Comparison of ENCODE assay signal across 27 cellular contexts in genomic region chr3:115996420-115997108, GRCh38.
DNase-seq lines count a peak whose midpoint lies in the region; ATAC-seq, FAIRE-seq and TF ChIP-seq lines count a peak whose summit lies in the region.
"Had no signal": no experiment of that assay in that cellular context is flagged by ENCODE, and none has a peak within 500 bp of the region (broad histone marks: within the 10 kb centered on the region; RNA-seq: fewer than 3 reads in every experiment).

No MANE protein-coding gene starts in this region.

- peak overlapping the region; percentile 82 for H3K27ac Mint-ChIP-seq in astrocyte (ENCODE audit: unreplicated experiment)
- H3K27ac Mint-ChIP-seq: WTC11 had no signal

- peak overlapping the region; percentile 20 for H3K4me2 ChIP-seq in astrocyte (ENCODE audit: low read length)

- H4K20me1 ChIP-seq in astrocyte (ENCODE audit: insufficient read depth, low read length) = no peaks in the 10 kb centered on the region

- TF ChIP-seq CTCF in astrocyte (IDR thresholded peaks at IDR 0.05; ENCODE audit: insufficient read depth, low read depth, low read length) (no peak), left ventricle myocardium inferior (IDR thresholded peaks at IDR 0.05; ENCODE audit: borderline replicate concordance) (no peak)

- intact Hi-C loops in left ventricle myocardium inferior (cut with micrococcal nuclease) = no loop called here

- H3K79me2 ChIP-seq in astrocyte (ENCODE audit: insufficient read depth, low read length) = no peaks in the 10 kb centered on the region
- H3K79me2 ChIP-seq: parathyroid adenoma had no signal

- peaks cover 29% of the 10 kb centered on the region for H3K4me1 Mint-ChIP-seq in astrocyte (ENCODE audit: low read depth, unreplicated experiment)

- FAIRE-seq in astrocyte (lab: Jason Lieb, UNC) = no peak
- FAIRE-seq: HepG2, keratinocyte had no signal

- peaks cover 6% of the 10 kb centered on the region for H3K9me3 Mint-ChIP-seq in astrocyte (ENCODE audit: unreplicated experiment)

- no peaks in the 10 kb centered on the region for H3K27me3 ChIP-seq in astrocyte (ENCODE audit: insufficient read depth, low read length)
- H3K27me3 ChIP-seq in left ventricle myocardium inferior (ENCODE audit: low read depth) = no peaks in the 10 kb centered on the region
- H3K27me3 ChIP-seq: Peyer's patch, spleen had no signal

- no peak for ATAC-seq in GM19023 (IDR thresholded peaks at IDR 0.05; ENCODE audit: unreplicated experiment)
- ATAC-seq: HepG2, right cardiac atrium, WTC11 had no signal

- H3K9ac ChIP-seq in astrocyte (ENCODE audit: low read length) = no peak overlapping the region
- H3K9ac ChIP-seq: parathyroid adenoma had no signal

- H3K27me3 Mint-ChIP-seq in astrocyte (ENCODE audit: low read depth, unreplicated experiment) = no peaks in the 10 kb centered on the region

- no peaks in the 10 kb centered on the region for H3K36me3 ChIP-seq in astrocyte (ENCODE audit: insufficient read depth, low read length)
- H3K36me3 ChIP-seq in left ventricle myocardium inferior = no peaks in the 10 kb centered on the region
- H3K36me3 ChIP-seq: Peyer's patch, spleen had no signal

- peaks cover 3% of the 10 kb centered on the region for H3K36me3 Mint-ChIP-seq in astrocyte (ENCODE audit: low read depth, unreplicated experiment)
- H3K36me3 Mint-ChIP-seq: WTC11 had no signal

- H3K9me3 ChIP-seq in astrocyte (ENCODE audit: insufficient read depth, low read depth, low read length) (peaks cover 2% of the 10 kb centered on the region), left ventricle myocardium inferior (replicated peaks) (no peaks in the 10 kb centered on the region)
- H3K9me3 ChIP-seq: Peyer's patch, spleen had no signal

- H3K4me3 Mint-ChIP-seq in astrocyte (ENCODE audit: unreplicated experiment) = no peak overlapping the region
- H3K4me3 Mint-ChIP-seq: WTC11 had no signal

- DNase-seq in Daoy (ENCODE audit: low read depth) (peak; percentile 88), M059J (ENCODE audit: low read depth) (peak; percentile 61), astrocyte (ENCODE audit: low read depth) (peak; percentile 80), kidney glomerular epithelial cell (lab: John Stamatoyannopoulos, UW) (peak; percentile 98), left ventricle myocardium inferior (no peak), DMS79 (lab: John Stamatoyannopoulos, UW) (no peak)
- no peak for DNase-seq in stimulated activated CD4-positive, alpha-beta T cell treated with anti-CD3 and anti-CD28 coated beads, Interleukin-15, amount 100 ng/mL, for 24 hours
- DNase-seq: activated CD4-positive, alpha-beta T cell treated with anti-CD3 and anti-CD28 coated beads, Interleukin-2, amount 50 U/mL, for 1 hour; activated T-cell treated with anti-CD3 and anti-CD28 coated beads, Interleukin-2, amount 50 U/mL, for 48 hours; GDM1; glutamatergic neuron; Kasumi-1; NCI-H1092; NCI-H1930; NCI-H526; Peyer's patch; right cardiac atrium; spleen; stimulated activated CD4-positive, alpha-beta T cell treated with anti-CD3 and anti-CD28 coated beads, Interleukin-4, amount 100 ng/mL, for 1 hour; T1000 had no signal

- H3K4me3 ChIP-seq in astrocyte (ENCODE audit: insufficient read depth, low read depth, low read length) (no peak overlapping the region), left ventricle myocardium inferior (no peak overlapping the region)
- H3K4me3 ChIP-seq: lung, Peyer's patch, spleen had no signal

- no peak overlapping the region for H2AFZ ChIP-seq in astrocyte (ENCODE audit: low read depth, low read length)
- H2AFZ ChIP-seq: parathyroid adenoma had no signal

- peaks cover 36% of the 10 kb centered on the region for H3K4me1 ChIP-seq in astrocyte (ENCODE audit: insufficient read depth, low read length)
- H3K4me1 ChIP-seq in left ventricle myocardium inferior = peaks cover 14% of the 10 kb centered on the region
- H3K4me1 ChIP-seq: parathyroid adenoma, Peyer's patch, spleen had no signal

- H3K27ac ChIP-seq in astrocyte (ENCODE audit: low read depth, low read length) (peak overlapping the region; percentile 71), left ventricle myocardium inferior (replicated peaks) (no peak overlapping the region)
- H3K27ac ChIP-seq: C4-2B, parathyroid adenoma, Peyer's patch, spleen had no signal

Comparison
In these comparisons a context has a peak if more than half of its experiments do, and no peak if none do; other contexts are left out.
1. DNase-seq: peak in Daoy (single experiment), M059J (single experiment), astrocyte (single experiment) and kidney glomerular epithelial cell (single experiment); none in stimulated activated CD4-positive, alpha-beta T cell treated with anti-CD3 and anti-CD28 coated beads, Interleukin-15, amount 100 ng/mL, for 24 hours (single experiment), left ventricle myocardium inferior (single experiment) and DMS79 (single experiment).